ENCODE assay signal across 11 cellular contexts in the genomic region with DNA sequence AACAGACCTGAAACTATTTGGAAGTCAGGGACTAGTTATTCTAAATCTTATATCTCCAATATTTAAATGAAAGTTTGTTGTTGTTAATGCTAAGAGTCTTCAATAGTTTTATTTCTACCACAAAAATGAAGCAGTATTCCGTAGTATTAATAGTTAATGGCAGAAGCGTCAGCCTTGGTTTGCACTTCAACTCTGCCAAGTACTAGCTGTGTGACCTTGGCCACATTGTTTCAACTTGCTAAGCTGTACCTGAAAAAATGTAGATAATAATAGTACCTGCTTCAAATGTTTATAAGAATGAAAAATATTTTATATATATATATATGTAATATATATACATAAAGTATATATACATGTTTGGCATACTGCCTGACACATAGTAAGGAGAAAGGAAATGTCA.
"Had no signal": no experiment of that assay in that cellular context is flagged by ENCODE, and none has a peak within 500 bp of the region (broad histone marks: within the 10 kb centered on the region; RNA-seq: fewer than 3 reads in every experiment).

No MANE protein-coding gene starts in this region.

- FAIRE-seq: H1, H54 had no signal

- H3K36me3 ChIP-seq: HAP-1 had no signal

- H3K4me2 ChIP-seq: GM23338 had no signal

- H2AFZ ChIP-seq: GM23248, GM23338 had no signal

- H3K4me3 ChIP-seq: GM23248, GM23338, HAP-1 had no signal

- H3K4me3 Mint-ChIP-seq: GM23338, H9, HFFc6 had no signal

- H3K4me1 ChIP-seq: HAP-1 had no signal

- H3K27ac Mint-ChIP-seq: H9, HFFc6 had no signal

- H3K9ac ChIP-seq: GM23248 had no signal

- H3K27ac ChIP-seq: GM23248 had no signal

- DNase-seq: GM23248, GOT3, H7, H9, HCEC 1CT, HFFc6 had no signal

- H3K9me3 ChIP-seq: HAP-1 had no signal

- ATAC-seq: GM23338, HCT116 had no signal

- H3K9me3 Mint-ChIP-seq: GM23338, H9 had no signal
